ENCODE assay signal across 2 cellular contexts in genomic region chr2:176173679-176174381, GRCh38.
TF ChIP-seq lines count a peak whose summit lies in the region.

No MANE protein-coding gene starts in this region.

TF ChIP-seq in HEK293, 187 proteins besides CTCF, POLR2A, EP300 and RAD21:
- TF ChIP-seq ZFHX2 (tag by site-specific recombination; conservative IDR thresholded peaks at IDR 0.05) (0 out of 2 replicates have a peak, but pooled peaks have one; percentile 13), ZNF274 (IDR thresholded peaks at IDR 0.05; ENCODE audit: low read length) (no peak), ZNF274 (tag by site-specific recombination; IDR thresholded peaks at IDR 0.05; ENCODE audit: borderline replicate concordance) (no peak)

TF ChIP-seq in K562, 482 proteins besides CTCF, POLR2A, EP300 and RAD21:
- no peak for TF ChIP-seq SREBF2 (CRISPR knock-in tag; IDR thresholded peaks at IDR 0.05)
- no peak for TF ChIP-seq STAT6 (CRISPR knock-in tag; IDR thresholded peaks at IDR 0.05)
- TF ChIP-seq MTA2 (IDR thresholded peaks at IDR 0.05; ENCODE audit: low read depth) = no peak
- no peak for TF ChIP-seq COPS2 (conservative IDR thresholded peaks at IDR 0.05)
- TF ChIP-seq ARNT (IDR thresholded peaks at IDR 0.05) = no peak
- no peak for TF ChIP-seq ZHX1 (conservative IDR thresholded peaks at IDR 0.05; ENCODE audit: low read length)
- peak; percentile 2 for TF ChIP-seq ZFP36 (IDR thresholded peaks at IDR 0.05; ENCODE audit: low read depth, low read length, partially characterized antibody)
- no peak for TF ChIP-seq CEBPG (CRISPR knock-in tag; IDR thresholded peaks at IDR 0.05)
- TF ChIP-seq CEBPG (tag; conservative IDR thresholded peaks at IDR 0.05 in 1 of 2, IDR thresholded peaks at IDR 0.05 in 1 of 2) = no peak
- no peak for TF ChIP-seq HNRNPH1 (optimal IDR thresholded peaks at IDR 0.05; ENCODE audit: low read depth, low read length)
- no peak for TF ChIP-seq STAG1 (CRISPR knock-in tag; IDR thresholded peaks at IDR 0.05; ENCODE audit: borderline replicate concordance)
- no peak for TF ChIP-seq PHF21A (IDR thresholded peaks at IDR 0.05; ENCODE audit: borderline replicate concordance, low read depth)
- TF ChIP-seq CBX2 (IDR thresholded peaks at IDR 0.05; ENCODE audit: insufficient read depth, low read length, poor library complexity, severe bottlenecking) = peak; percentile 84
- no peak for TF ChIP-seq CREB3 (tag; conservative IDR thresholded peaks at IDR 0.05; ENCODE audit: low read depth)
- TF ChIP-seq PHB2 (IDR thresholded peaks at IDR 0.05; ENCODE audit: low read depth) = no peak
- TF ChIP-seq FOXM1 (IDR thresholded peaks at IDR 0.05; ENCODE audit: low read depth) = no peak
- no peak for TF ChIP-seq FOXM1 (CRISPR knock-in tag; IDR thresholded peaks at IDR 0.05; ENCODE audit: low read depth)
- no peak for TF ChIP-seq NFIC (IDR thresholded peaks at IDR 0.05)
- TF ChIP-seq GTF2B (IDR thresholded peaks at IDR 0.05; ENCODE audit: extremely low read depth, insufficient read length) = no peak
- no peak for TF ChIP-seq CCNT2 (IDR thresholded peaks at IDR 0.05; ENCODE audit: borderline replicate concordance, extremely low read depth, insufficient read length, low read depth, low read length)
- TF ChIP-seq ZNF444 (CRISPR knock-in tag; IDR thresholded peaks at IDR 0.05) = no peak
- TF ChIP-seq ZNF354B (CRISPR knock-in tag; IDR thresholded peaks at IDR 0.05) = no peak
- peak; percentile 11; the same call in 1 of the 2 replicates for TF ChIP-seq BMI1 (IDR thresholded peaks at IDR 0.05; ENCODE audit: low read length)
- TF ChIP-seq MAFF (IDR thresholded peaks at IDR 0.05; ENCODE audit: low read length) = no peak
